Comparison of ENCODE assay signal across 19 cellular contexts in genomic region chr20:34820805-34821578, GRCh38.
"Had no signal": no experiment of that assay in that cellular context is flagged by ENCODE, and none has a peak within 500 bp of the region (broad histone marks: within the 10 kb centered on the region; RNA-seq: fewer than 3 reads in every experiment).

No MANE protein-coding gene starts in this region.

- H3K4me3 ChIP-seq: ascending aorta, breast epithelium, colonic mucosa, esophagus squamous epithelium, gastrocnemius medialis, mucosa of descending colon, psoas muscle, SK-N-MC, skin epidermis, upper lobe of left lung had no signal

- DNase-seq: activated T-cell treated with anti-CD3 and anti-CD28 coated beads, Interleukin-2, amount 50 U/mL, for 1 hour; colonic mucosa; esophagus squamous epithelium; gastrocnemius medialis; head of caudate nucleus; left cardiac atrium; mesenchymal stem cell; mucosa of descending colon; psoas muscle; right cardiac atrium; stimulated activated CD4-positive, alpha-beta T cell treated with anti-CD3 and anti-CD28 coated beads, Interleukin-2, amount 100 ng/mL, for 24 hours; upper lobe of left lung; WERI-Rb-1 had no signal

- H3K27ac ChIP-seq: ascending aorta, breast epithelium, colonic mucosa, esophagus squamous epithelium, gastrocnemius medialis, psoas muscle, SK-N-MC, skin epidermis, upper lobe of left lung, WERI-Rb-1 had no signal

- H3K27me3 ChIP-seq: ascending aorta, breast epithelium, colonic mucosa, esophagus squamous epithelium, gastrocnemius medialis, upper lobe of left lung had no signal

- H3K4me1 ChIP-seq: breast epithelium had no signal

- H3K9me3 ChIP-seq: ascending aorta, breast epithelium, colonic mucosa, esophagus squamous epithelium, gastrocnemius medialis, mucosa of descending colon, psoas muscle, upper lobe of left lung had no signal

- H3K36me3 ChIP-seq: ascending aorta, breast epithelium, colonic mucosa, esophagus squamous epithelium, gastrocnemius medialis, upper lobe of left lung had no signal

- ATAC-seq: activated naive CD4-positive, alpha-beta T cell treated with anti-CD3 and anti-CD28 coated beads, Interleukin-2, amount 50 U/mL, for 72 hours; gastrocnemius medialis; left cardiac atrium; mucosa of descending colon; psoas muscle; right cardiac atrium; stimulated activated memory B cell treated with anti-CD40 and anti-IgM and Interleukin-4, amounts not matched to agents 10 μg/mL and 1 μg/mL and 100 μg/mL, for 72 hours had no signal
